ENCODE assay signal across 9 cellular contexts in the genomic region with DNA sequence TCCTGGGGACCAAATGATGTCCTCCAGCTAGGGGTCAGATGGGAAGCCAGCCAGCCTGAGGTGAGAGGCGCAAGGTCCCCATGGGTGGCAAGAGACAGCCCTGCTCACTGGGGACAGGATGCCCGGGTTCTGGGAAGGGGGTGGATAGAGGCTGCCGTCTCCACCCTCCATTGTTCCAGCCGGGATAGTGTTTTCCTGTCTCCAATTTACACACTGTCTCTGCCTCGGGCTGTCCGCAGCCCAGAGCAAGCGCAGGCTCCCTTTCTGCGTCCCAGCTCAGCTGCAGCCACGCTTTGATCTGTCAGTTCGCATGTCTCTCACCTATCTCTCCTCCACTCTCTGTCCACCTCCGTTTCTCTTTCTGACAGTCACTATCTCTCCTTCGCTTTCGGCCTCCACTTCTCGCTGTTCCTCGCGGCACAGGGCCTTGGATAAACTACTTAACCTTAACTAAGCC. TPM values are rescaled to one million over a fixed set of nuclear protein-coding genes. Genes with fewer than 3 reads are reported as not detected.
DNase-seq lines count a peak whose midpoint lies in the region; ATAC-seq and TF ChIP-seq lines count a peak whose summit lies in the region.
"Had no signal": no experiment of that assay in that cellular context is flagged by ENCODE, and none has a peak within 500 bp of the region (broad histone marks: within the 10 kb centered on the region; RNA-seq: fewer than 3 reads in every experiment).

No MANE protein-coding gene starts in this region.

- peaks cover 21% of the 10 kb centered on the region for H3K4me1 Mint-ChIP-seq in MCF 10A (ENCODE audit: insufficient read depth, unreplicated experiment)

- H3K27ac Mint-ChIP-seq in MCF 10A (ENCODE audit: low read depth, unreplicated experiment) = peak overlapping the region; percentile 86
- H3K27ac Mint-ChIP-seq in activated naive CD4-positive, alpha-beta T cell treated with anti-CD3 and anti-CD28 coated beads, Interleukin-2, amount 50 U/mL, for 72 hours = no peak overlapping the region

- H3K4me3 ChIP-seq in iPS-20b (ENCODE audit: low read length) = peak overlapping the region; percentile 96
- H3K4me3 ChIP-seq in gastrocnemius medialis = peak overlapping the region; percentile 45 to 63 (median 60)

- TF ChIP-seq CTCF in MCF 10A (IDR thresholded peaks at IDR 0.05; ENCODE audit: unreplicated experiment) (no peak), gastrocnemius medialis (IDR thresholded peaks at IDR 0.05 in 4 of 5, conservative IDR thresholded peaks at IDR 0.05 in 1 of 5) (no peak)

- H3K27me3 ChIP-seq in iPS-20b (ENCODE audit: insufficient read depth, low read length) (no peaks in the 10 kb centered on the region), gastrocnemius medialis (peaks cover 19 to 31% (median 29%) of the 10 kb centered on the region in 3 donors)

- DNase-seq in ELF-1 (ENCODE audit: low read depth, low spot score) = peak; percentile 81
- DNase-seq in MCF 10A (ENCODE audit: unreplicated experiment) = peak; percentile 42
- DNase-seq in gastrocnemius medialis = no peak
- DNase-seq in MV-4-11 (lab: John Stamatoyannopoulos, UW) = no peak
- no peak for DNase-seq in NCI-H82 (lab: John Stamatoyannopoulos, UW)
- DNase-seq in activated naive CD4-positive, alpha-beta T cell treated with anti-CD3 and anti-CD28 coated beads, Interleukin-2, amount 50 U/mL, for 72 hours (ENCODE audit: low spot score in 2 of 2) = no peak
- DNase-seq: caudate nucleus had no signal

- H3K27me3 Mint-ChIP-seq in MCF 10A (ENCODE audit: insufficient read depth, unreplicated experiment) = no peaks in the 10 kb centered on the region

- CTCF ChIA-PET in MCF 10A (lab: Yijun Ruan, JAX) = interaction anchor here (0.7 to 3.9 kb wide), 5 partner anchors 12 to 120 kb away, joined by 3 to 26 read pairs (median 6); a partner anchor contains a TSS

- POLR2A ChIA-PET in MCF 10A (lab: Yijun Ruan, JAX) = interaction anchor here (0.8 to 2.9 kb wide), 9 partner anchors 18 to 119 kb away, joined by 3 to 16 read pairs (median 5); a partner anchor contains a TSS

- H3K36me3 ChIP-seq in iPS-20b (ENCODE audit: insufficient read depth, low read depth, low read length) = peaks cover 44% of the 10 kb centered on the region
- H3K36me3 ChIP-seq in gastrocnemius medialis = no peaks in the 10 kb centered on the region

- H3K27ac ChIP-seq in iPS-20b (ENCODE audit: low read length) = no peak overlapping the region
- peak overlapping the region; percentile 24 to 64 (median 56) for H3K27ac ChIP-seq in gastrocnemius medialis

- intact Hi-C loops in MCF 10A (cut with micrococcal nuclease) (no loop called here), gastrocnemius medialis (cut with DNase I; ENCODE audit: low total_unique reads) (no loop called here)

- no peaks in the 10 kb centered on the region for H3K9me3 Mint-ChIP-seq in MCF 10A (ENCODE audit: unreplicated experiment)
- no peaks in the 10 kb centered on the region for H3K9me3 Mint-ChIP-seq in activated naive CD4-positive, alpha-beta T cell treated with anti-CD3 and anti-CD28 coated beads, Interleukin-2, amount 50 U/mL, for 72 hours

- H3K9me3 ChIP-seq in iPS-20b (ENCODE audit: insufficient read depth, low read depth, low read length) (no peaks in the 10 kb centered on the region), gastrocnemius medialis (no peaks in the 10 kb centered on the region)

- H3K9ac ChIP-seq in iPS-20b (ENCODE audit: low read depth, low read length) = peak overlapping the region; percentile 94; the same call in 1 of the 2 replicates

- peak overlapping the region; percentile 96 for H3K4me3 Mint-ChIP-seq in MCF 10A (ENCODE audit: unreplicated experiment)

- no peak for TF ChIP-seq POLR2A in gastrocnemius medialis (IDR thresholded peaks at IDR 0.05)

- peaks cover 42% of the 10 kb centered on the region for H3K36me3 Mint-ChIP-seq in MCF 10A (ENCODE audit: insufficient read depth, unreplicated experiment)
- peaks cover 4 to 12% of the 10 kb centered on the region in 2 donors for H3K36me3 Mint-ChIP-seq in activated naive CD4-positive, alpha-beta T cell treated with anti-CD3 and anti-CD28 coated beads, Interleukin-2, amount 50 U/mL, for 72 hours

- no TSS peak for BruUV-seq in MCF 10A (replicated peaks; lab: Mats Ljungman, UMichigan)

- H3K4me1 ChIP-seq in iPS-20b (ENCODE audit: insufficient read depth, low read length) = peaks cover 7% of the 10 kb centered on the region; the same call in 1 of the 2 replicates
- peaks cover 0 to 3% of the 10 kb centered on the region in 2 donors for H3K4me1 ChIP-seq in gastrocnemius medialis

- in situ Hi-C loops in gastrocnemius medialis (cut with MboI; ENCODE audit: low sequenced_read_pairs in 4 of 4) = no loop called here

- ATAC-seq in gastrocnemius medialis (peak in 1 of 2 donors; percentile 34), GM18517 (IDR thresholded peaks at IDR 0.05; ENCODE audit: unreplicated experiment) (no peak)
- ATAC-seq in activated naive CD4-positive, alpha-beta T cell treated with anti-CD3 and anti-CD28 coated beads, Interleukin-2, amount 50 U/mL, for 72 hours = no peak

RNA-seq across cellular contexts. Expression of a gene that starts 2.1 kb away (rescaled TPM):
- total RNA-seq in MCF 10A (2022) (48.8 and 51.3 TPM in 2 replicates), gastrocnemius medialis (10 to 100 TPM in 3 of 4 donors, 1 to 10 TPM in 1; 6.3 to 16.2 (median 12.3) TPM)
- total RNA-seq in activated naive CD4-positive, alpha-beta T cell treated with anti-CD3 and anti-CD28 coated beads, Interleukin-2, amount 50 U/mL, for 72 hours = 10 to 100 TPM in 1 of 2 donors, 1 to 10 TPM in 1; 3.7 to 11.1 TPM

RNA-seq across cellular contexts. Expression of a gene that starts 27.3 kb away (rescaled TPM):
- total RNA-seq in MCF 10A (2022) (19.2 and 21.0 TPM in 2 replicates), gastrocnemius medialis (1 to 10 TPM; 2.5 to 4.3 (median 3.8) TPM)
- 10 to 100 TPM; 16.7 to 27.7 TPM for total RNA-seq in activated naive CD4-positive, alpha-beta T cell treated with anti-CD3 and anti-CD28 coated beads, Interleukin-2, amount 50 U/mL, for 72 hours

RNA-seq across cellular contexts. Expression of a gene that starts 41.9 kb away (rescaled TPM):
- 106 and 132 TPM in 2 replicates for total RNA-seq in MCF 10A (2022)
- total RNA-seq in gastrocnemius medialis = 1 to 10 TPM; 4.6 to 9.1 (median 7.3) TPM
- 10 to 100 TPM; 34.4 to 39.2 TPM for total RNA-seq in activated naive CD4-positive, alpha-beta T cell treated with anti-CD3 and anti-CD28 coated beads, Interleukin-2, amount 50 U/mL, for 72 hours

RNA-seq across cellular contexts. Expression of a gene that starts 49.7 kb away (rescaled TPM):
- 111 and 142 TPM in 2 replicates for total RNA-seq in MCF 10A (2022)
- 10 to 100 TPM; 35.0 to 47.3 (median 39.8) TPM for total RNA-seq in gastrocnemius medialis
- 100 to 1,000 TPM; 205 to 242 TPM for total RNA-seq in activated naive CD4-positive, alpha-beta T cell treated with anti-CD3 and anti-CD28 coated beads, Interleukin-2, amount 50 U/mL, for 72 hours

Comparison
In these comparisons a context has a peak if more than half of its experiments do, and no peak if none do; other contexts are left out.
1. DNase-seq: peak in ELF-1 (single experiment) and MCF 10A (single experiment); none in gastrocnemius medialis (0 of 2), MV-4-11 (single experiment), NCI-H82 (single experiment) and activated naive CD4-positive, alpha-beta T cell treated with anti-CD3 and anti-CD28 coated beads, Interleukin-2, amount 50 U/mL, for 72 hours (0 of 2).